ENCODE assay signal across 27 cellular contexts in genomic region chr12:16884819-16885218, GRCh38.
"Had no signal": no experiment of that assay in that cellular context is flagged by ENCODE, and none has a peak within 500 bp of the region (broad histone marks: within the 10 kb centered on the region; RNA-seq: fewer than 3 reads in every experiment).

No MANE protein-coding gene starts in this region.

- H3K9me3 ChIP-seq: neutrophil, thoracic aorta, thyroid gland, upper lobe of left lung, vagina had no signal

- H3K27ac ChIP-seq: neutrophil, parathyroid adenoma, psoas muscle, skin epidermis, stomach, thoracic aorta, thyroid gland, tibial nerve, upper lobe of left lung, vagina had no signal

- DNase-seq: naive B cell; naive thymus-derived CD8-positive, alpha-beta T cell; nephron progenitor cell; nucleus accumbens; posterior cingulate gyrus; psoas muscle; right cardiac atrium; stimulated activated CD4-positive, alpha-beta T cell treated with anti-CD3 and anti-CD28 coated beads, Interleukin-15, amount 100 ng/mL, for 24 hours; stimulated activated CD4-positive, alpha-beta T cell treated with anti-CD3 and anti-CD28 coated beads, Interleukin-2, amount 100 ng/mL, for 24 hours; stimulated activated CD4-positive, alpha-beta T cell treated with anti-CD3 and anti-CD28 coated beads, Interleukin-2, amount 100 ng/mL, for 48 hours; stimulated activated CD4-positive, alpha-beta T cell treated with anti-CD3 and anti-CD28 coated beads, Interleukin-4, amount 100 ng/mL, for 24 hours; stimulated activated naive B cell treated with anti-CD40 and anti-IgM and Interleukin-4, amounts not matched to agents 10 μg/mL and 1 μg/mL and 100 μg/mL, for 72 hours; stimulated activated naive CD4-positive, alpha-beta T cell treated with Interleukin-2 at 50 U/mL for 16 hours; stomach; thyroid gland; trophoblast cell; upper lobe of left lung had no signal

- ATAC-seq: naive thymus-derived CD8-positive, alpha-beta T cell; natural killer cell treated with Interleukin-12 subunit alpha and Interleukin-12 subunit beta and Interleukin-15 and Interleukin-18, amount 100 ng/mL, for 72 hours; psoas muscle; right cardiac atrium; sciatic nerve; stimulated activated effector memory CD8-positive, alpha-beta T cell treated with anti-CD3 and anti-CD28 coated beads, Interleukin-12 subunit alpha, Interleukin-12 subunit beta, amount 100 ng/mL, for 72 hours had no signal

- H3K27me3 ChIP-seq: neutrophil, stomach, thyroid gland, tibial nerve, upper lobe of left lung, vagina had no signal

- H3K4me1 ChIP-seq: parathyroid adenoma, psoas muscle, upper lobe of left lung, vagina had no signal

- H3K36me3 ChIP-seq: neutrophil, stomach, thoracic aorta, thyroid gland, tibial nerve, upper lobe of left lung, vagina had no signal

- H3K9ac ChIP-seq: parathyroid adenoma had no signal

- H3K79me2 ChIP-seq: parathyroid adenoma had no signal

- H3K4me3 ChIP-seq: psoas muscle, skin epidermis, stomach, thoracic aorta, thyroid gland, tibial nerve, upper lobe of left lung, vagina had no signal

- FAIRE-seq: urothelium cell line had no signal

- H2AFZ ChIP-seq: parathyroid adenoma had no signal
